1 cellular context compared by ENCODE assay signal in the genomic region with DNA sequence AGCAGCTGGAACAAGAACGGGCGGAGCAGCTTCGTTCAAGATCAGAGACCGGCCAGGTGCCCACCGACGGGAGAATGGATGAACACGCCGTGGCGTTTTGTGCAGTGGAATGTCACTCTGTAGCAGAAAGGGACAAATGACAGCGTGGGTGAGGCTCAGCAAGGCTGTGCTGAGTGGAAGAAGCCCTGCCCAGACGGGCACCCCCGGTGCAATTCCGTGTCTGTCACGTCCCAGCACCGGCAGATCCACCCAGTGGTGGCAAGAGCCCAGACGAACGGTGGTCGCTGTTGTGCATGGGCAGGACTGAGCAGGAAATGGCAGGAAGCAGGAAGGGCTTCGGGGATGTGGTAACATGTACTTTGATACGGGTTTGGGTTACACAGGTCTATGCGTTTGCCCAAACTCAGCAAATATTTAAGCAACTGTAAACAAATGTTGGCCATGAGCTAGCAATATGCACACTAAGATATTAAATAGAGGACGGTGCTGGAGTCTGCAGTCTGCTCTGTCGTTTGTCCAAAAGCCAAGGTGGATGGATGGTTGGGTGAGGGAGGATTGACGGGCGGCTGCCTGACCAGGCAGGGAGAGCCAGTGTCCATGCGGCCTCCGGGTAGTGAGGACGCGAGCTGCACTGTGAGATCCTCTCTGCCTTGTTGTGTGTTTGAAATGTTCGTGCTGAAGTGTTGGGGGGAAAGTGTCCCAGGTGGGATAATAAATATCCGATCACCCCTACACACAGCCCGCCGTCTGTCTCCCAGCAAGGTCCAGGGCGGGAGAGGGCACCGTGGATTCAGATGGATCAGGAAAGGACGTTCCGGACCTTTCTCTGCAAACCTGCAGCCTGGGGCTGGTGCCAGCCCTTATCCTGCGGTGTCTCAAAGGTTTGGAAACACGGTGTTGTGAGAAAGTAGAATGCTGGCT.
TF ChIP-seq lines count a peak whose summit lies in the region.

No MANE protein-coding gene starts in this region.

TF ChIP-seq in HepG2, 621 proteins besides CTCF, POLR2A, EP300 and RAD21 (continued from another document and continues in another):
- TF ChIP-seq, protein P1, sequence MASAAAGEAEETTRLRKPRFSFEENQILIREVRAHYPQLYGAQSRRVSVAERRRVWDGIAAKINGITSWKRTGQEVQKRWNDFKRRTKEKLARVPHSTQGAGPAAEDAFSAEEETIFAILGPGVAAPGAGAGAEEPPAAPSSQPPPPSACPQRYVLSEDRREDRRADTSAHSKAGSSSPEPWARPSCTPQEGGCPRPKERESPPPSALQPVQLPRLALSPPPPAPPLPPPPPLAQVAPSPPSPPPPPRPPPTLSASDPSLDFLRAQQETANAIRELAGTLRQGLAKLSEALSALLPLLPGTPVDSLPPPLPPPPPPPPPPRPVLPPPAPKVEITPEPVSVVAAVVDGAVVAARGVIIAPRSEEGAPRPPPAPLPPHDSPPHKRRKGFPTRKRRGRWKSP (CRISPR knock-in tag; IDR thresholded peaks at IDR 0.05), result peak; percentile 88; the same call in 1 of the 2 replicates
- TF ChIP-seq MBD4 (IDR thresholded peaks at IDR 0.05; ENCODE audit: borderline replicate concordance, low read length), result no peak
- TF ChIP-seq HOMEZ (CRISPR knock-in tag; IDR thresholded peaks at IDR 0.05; ENCODE audit: low read depth), result no peak
- no peak for TF ChIP-seq NFATC3 (CRISPR knock-in tag; IDR thresholded peaks at IDR 0.05)
- TF ChIP-seq KDM4B (CRISPR knock-in tag; IDR thresholded peaks at IDR 0.05), result no peak
- TF ChIP-seq HNRNPLL (IDR thresholded peaks at IDR 0.05; ENCODE audit: low read depth, low read length, poor library complexity, severe bottlenecking), result peak; percentile 31
- peak; percentile 92 for TF ChIP-seq NCOR1 (IDR thresholded peaks at IDR 0.05; ENCODE audit: borderline replicate concordance, low read length)
- TF ChIP-seq ZNF660 (CRISPR knock-in tag; IDR thresholded peaks at IDR 0.05; ENCODE audit: borderline replicate concordance, low read depth), result no peak
- TF ChIP-seq JUND (CRISPR knock-in tag; IDR thresholded peaks at IDR 0.05), result no peak
- peak; percentile 43; the same call in 1 of the 2 replicates for TF ChIP-seq ZNF816 (CRISPR knock-in tag; IDR thresholded peaks at IDR 0.05; ENCODE audit: borderline replicate concordance)
- peak; percentile 54; the same call in 1 of the 2 replicates for TF ChIP-seq ZNF333 (CRISPR knock-in tag; IDR thresholded peaks at IDR 0.05; ENCODE audit: borderline replicate concordance)
- TF ChIP-seq PHF8 (CRISPR knock-in tag; IDR thresholded peaks at IDR 0.05), result no peak; the same call in 1 of the 2 replicates
- no peak for TF ChIP-seq GPBP1L1 (CRISPR knock-in tag; IDR thresholded peaks at IDR 0.05)
- peak; percentile 95 for TF ChIP-seq TARDBP (CRISPR knock-in tag; IDR thresholded peaks at IDR 0.05)
- TF ChIP-seq ZNF546 (CRISPR knock-in tag; conservative IDR thresholded peaks at IDR 0.05), result peak; percentile 33; the same call in 1 of the 2 replicates
- TF ChIP-seq MEF2D (CRISPR knock-in tag; IDR thresholded peaks at IDR 0.05), result peak; percentile 36; the same call in 1 of the 2 replicates
- TF ChIP-seq ZNF20 (CRISPR knock-in tag; IDR thresholded peaks at IDR 0.05), result no peak
- TF ChIP-seq SIN3A (IDR thresholded peaks at IDR 0.05; ENCODE audit: borderline replicate concordance, low read depth, low read length), result no peak
- TF ChIP-seq ZNF552 (CRISPR knock-in tag; IDR thresholded peaks at IDR 0.05; ENCODE audit: borderline replicate concordance), result peak; percentile 45; the same call in 1 of the 2 replicates
- no peak for TF ChIP-seq FOXO4 (CRISPR knock-in tag; conservative IDR thresholded peaks at IDR 0.05)
- peak; percentile 93 for TF ChIP-seq HOXA9 (CRISPR knock-in tag; IDR thresholded peaks at IDR 0.05; ENCODE audit: borderline replicate concordance)
- TF ChIP-seq CEBPB (IDR thresholded peaks at IDR 0.05; ENCODE audit: borderline replicate concordance, low read depth, low read length), result peak; percentile 94
- no peak for TF ChIP-seq ZSCAN21 (CRISPR knock-in tag; IDR thresholded peaks at IDR 0.05; ENCODE audit: borderline replicate concordance)
- no peak for TF ChIP-seq SUZ12 (IDR thresholded peaks at IDR 0.05; ENCODE audit: low read depth, low read length)
- no peak for TF ChIP-seq ZFP36L2 (CRISPR knock-in tag; IDR thresholded peaks at IDR 0.05)
- peak; percentile 83 for TF ChIP-seq TEAD3 (CRISPR knock-in tag; optimal IDR thresholded peaks at IDR 0.05; ENCODE audit: borderline replicate concordance)
- TF ChIP-seq RFX5 (IDR thresholded peaks at IDR 0.05; ENCODE audit: low read depth, low read length), result no peak
- TF ChIP-seq FOXO1 (CRISPR knock-in tag; IDR thresholded peaks at IDR 0.05), result peak; percentile 97
- TF ChIP-seq ZC3H13 (CRISPR knock-in tag; IDR thresholded peaks at IDR 0.05), result peak; percentile 97
- peak; percentile 93 for TF ChIP-seq SIX4 (CRISPR knock-in tag; IDR thresholded peaks at IDR 0.05)
- TF ChIP-seq, protein P2, sequence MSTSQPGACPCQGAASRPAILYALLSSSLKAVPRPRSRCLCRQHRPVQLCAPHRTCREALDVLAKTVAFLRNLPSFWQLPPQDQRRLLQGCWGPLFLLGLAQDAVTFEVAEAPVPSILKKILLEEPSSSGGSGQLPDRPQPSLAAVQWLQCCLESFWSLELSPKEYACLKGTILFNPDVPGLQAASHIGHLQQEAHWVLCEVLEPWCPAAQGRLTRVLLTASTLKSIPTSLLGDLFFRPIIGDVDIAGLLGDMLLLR (CRISPR knock-in tag; IDR thresholded peaks at IDR 0.05), result peak; percentile 88; the same call in 1 of the 2 replicates
- peak; percentile 99 for TF ChIP-seq SIX1 (CRISPR knock-in tag; IDR thresholded peaks at IDR 0.05; ENCODE audit: borderline replicate concordance)
- TF ChIP-seq SRF (IDR thresholded peaks at IDR 0.05; ENCODE audit: low read depth, low read length), result 0 out of 2 replicates have a peak, but pooled peaks have one; percentile 34
- TF ChIP-seq TMF1 (CRISPR knock-in tag; IDR thresholded peaks at IDR 0.05; ENCODE audit: low read depth), result 0 out of 2 replicates have a peak, but pooled peaks have one; percentile 31
- TF ChIP-seq REL (CRISPR knock-in tag; conservative IDR thresholded peaks at IDR 0.05), result peak; percentile 91; the same call in 1 of the 2 replicates
- TF ChIP-seq ELF3 (CRISPR knock-in tag; IDR thresholded peaks at IDR 0.05), result peak; percentile 100
- TF ChIP-seq ZNF878 (CRISPR knock-in tag; IDR thresholded peaks at IDR 0.05), result no peak
- no peak for TF ChIP-seq RFXANK (CRISPR knock-in tag; IDR thresholded peaks at IDR 0.05)
- TF ChIP-seq, protein P3, sequence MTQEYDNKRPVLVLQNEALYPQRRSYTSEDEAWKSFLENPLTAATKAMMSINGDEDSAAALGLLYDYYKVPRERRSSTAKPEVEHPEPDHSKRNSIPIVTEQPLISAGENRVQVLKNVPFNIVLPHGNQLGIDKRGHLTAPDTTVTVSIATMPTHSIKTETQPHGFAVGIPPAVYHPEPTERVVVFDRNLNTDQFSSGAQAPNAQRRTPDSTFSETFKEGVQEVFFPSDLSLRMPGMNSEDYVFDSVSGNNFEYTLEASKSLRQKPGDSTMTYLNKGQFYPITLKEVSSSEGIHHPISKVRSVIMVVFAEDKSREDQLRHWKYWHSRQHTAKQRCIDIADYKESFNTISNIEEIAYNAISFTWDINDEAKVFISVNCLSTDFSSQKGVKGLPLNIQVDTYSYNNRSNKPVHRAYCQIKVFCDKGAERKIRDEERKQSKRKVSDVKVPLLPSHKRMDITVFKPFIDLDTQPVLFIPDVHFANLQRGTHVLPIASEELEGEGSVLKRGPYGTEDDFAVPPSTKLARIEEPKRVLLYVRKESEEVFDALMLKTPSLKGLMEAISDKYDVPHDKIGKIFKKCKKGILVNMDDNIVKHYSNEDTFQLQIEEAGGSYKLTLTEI (CRISPR knock-in tag; conservative IDR thresholded peaks at IDR 0.05), result no peak
- 0 out of 2 replicates have a peak, but pooled peaks have one; percentile 22 for TF ChIP-seq ATF7-NPFF (CRISPR knock-in tag; IDR thresholded peaks at IDR 0.05; ENCODE audit: low read depth)
- peak; percentile 83 for TF ChIP-seq ZNF605 (CRISPR knock-in tag; IDR thresholded peaks at IDR 0.05)
- peak; percentile 57 for TF ChIP-seq ZNF629 (CRISPR knock-in tag; conservative IDR thresholded peaks at IDR 0.05)
- peak; percentile 83 for TF ChIP-seq NR2C2 (CRISPR knock-in tag; IDR thresholded peaks at IDR 0.05; ENCODE audit: borderline replicate concordance)
- peak; percentile 68; the same call in 1 of the 2 replicates for TF ChIP-seq CCDC6 (CRISPR knock-in tag; IDR thresholded peaks at IDR 0.05)
- TF ChIP-seq NBN (conservative IDR thresholded peaks at IDR 0.05), result no peak
- TF ChIP-seq ZNF205 (CRISPR knock-in tag; IDR thresholded peaks at IDR 0.05), result peak; percentile 58; the same call in 1 of the 2 replicates
- TF ChIP-seq HNRNPUL1 (IDR thresholded peaks at IDR 0.05; ENCODE audit: low read depth, low read length), result no peak
- no peak for TF ChIP-seq CENPBD1 (CRISPR knock-in tag; IDR thresholded peaks at IDR 0.05; ENCODE audit: borderline replicate concordance, low read depth)
- peak; percentile 98 to 99 for TF ChIP-seq MAFK (conservative IDR thresholded peaks at IDR 0.05 in 1 of 2, IDR thresholded peaks at IDR 0.05 in 1 of 2; ENCODE audit: low read length in 2 of 2)
- peak; percentile 98 for TF ChIP-seq ZBTB38 (CRISPR knock-in tag; IDR thresholded peaks at IDR 0.05)
- peak; percentile 84 for TF ChIP-seq KDM5B (CRISPR knock-in tag; IDR thresholded peaks at IDR 0.05; ENCODE audit: borderline replicate concordance)
- 0 out of 2 replicates have a peak, but pooled peaks have one; percentile 63 for TF ChIP-seq RELA (CRISPR knock-in tag; IDR thresholded peaks at IDR 0.05)
- peak; percentile 90 for TF ChIP-seq IRF2 (CRISPR knock-in tag; IDR thresholded peaks at IDR 0.05)
- TF ChIP-seq BCLAF1 (IDR thresholded peaks at IDR 0.05), result no peak
- TF ChIP-seq NR2F2 (IDR thresholded peaks at IDR 0.05; ENCODE audit: borderline replicate concordance, low read depth), result peak; percentile 60; the same call in 1 of the 2 replicates
- TF ChIP-seq ASH2L (IDR thresholded peaks at IDR 0.05; ENCODE audit: insufficient read length, low read depth, low read length), result no peak
- peak; percentile 96 for TF ChIP-seq ZNF777 (CRISPR knock-in tag; IDR thresholded peaks at IDR 0.05)
- peak; percentile 96; the same call in 1 of the 2 replicates for TF ChIP-seq ZBTB20 (CRISPR knock-in tag; IDR thresholded peaks at IDR 0.05; ENCODE audit: borderline replicate concordance, low read depth)
- TF ChIP-seq ZNF776 (CRISPR knock-in tag; IDR thresholded peaks at IDR 0.05), result 0 out of 2 replicates have a peak, but pooled peaks have one; percentile 72
- TF ChIP-seq ZNF260 (CRISPR knock-in tag; IDR thresholded peaks at IDR 0.05; ENCODE audit: borderline replicate concordance, low read depth), result no peak
- TF ChIP-seq NCOA1 (CRISPR knock-in tag; IDR thresholded peaks at IDR 0.05), result no peak
- no peak for TF ChIP-seq HNRNPH1 (optimal IDR thresholded peaks at IDR 0.05; ENCODE audit: low read depth, low read length)
